In the genomic region with DNA sequence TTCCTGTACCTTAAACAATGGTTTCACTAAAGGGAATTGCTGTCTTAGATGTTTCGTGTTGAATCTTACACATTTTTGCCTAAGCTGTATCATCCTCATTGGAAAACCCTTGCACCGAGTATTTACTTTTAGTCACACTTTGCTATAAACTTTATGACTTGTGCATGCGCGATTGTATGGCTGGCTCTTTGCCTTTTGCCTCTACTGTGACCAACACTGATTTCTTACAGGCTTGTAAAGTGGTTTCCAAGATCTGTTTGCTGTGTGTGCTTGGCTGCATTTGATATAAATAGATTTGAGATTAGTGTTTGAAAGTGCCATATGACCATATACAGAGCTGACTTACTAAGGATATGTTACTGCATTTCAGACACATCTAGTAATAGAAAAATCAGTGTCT, we compare ENCODE assay signal across 1 cellular context.
A peak's percentile ranks its signal among the peaks of the same experiment; 100 is the strongest.
TF ChIP-seq lines count a peak whose summit lies in the region.

No MANE protein-coding gene starts in this region.

TF ChIP-seq in A549, 52 proteins besides CTCF, POLR2A, EP300 and RAD21 (continued from another document):
- TF ChIP-seq, protein P1, sequence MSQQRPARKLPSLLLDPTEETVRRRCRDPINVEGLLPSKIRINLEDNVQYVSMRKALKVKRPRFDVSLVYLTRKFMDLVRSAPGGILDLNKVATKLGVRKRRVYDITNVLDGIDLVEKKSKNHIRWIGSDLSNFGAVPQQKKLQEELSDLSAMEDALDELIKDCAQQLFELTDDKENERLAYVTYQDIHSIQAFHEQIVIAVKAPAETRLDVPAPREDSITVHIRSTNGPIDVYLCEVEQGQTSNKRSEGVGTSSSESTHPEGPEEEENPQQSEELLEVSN (IDR thresholded peaks at IDR 0.05; ENCODE audit: borderline replicate concordance, low read depth) = no peak
- TF ChIP-seq, protein P2, sequence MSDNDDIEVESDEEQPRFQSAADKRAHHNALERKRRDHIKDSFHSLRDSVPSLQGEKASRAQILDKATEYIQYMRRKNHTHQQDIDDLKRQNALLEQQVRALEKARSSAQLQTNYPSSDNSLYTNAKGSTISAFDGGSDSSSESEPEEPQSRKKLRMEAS (IDR thresholded peaks at IDR 0.05) = peak; percentile 47; the same call in 1 of the 2 replicates
- no peak for TF ChIP-seq SMC3 (IDR thresholded peaks at IDR 0.05)
- TF ChIP-seq CHD4 (IDR thresholded peaks at IDR 0.05; ENCODE audit: borderline replicate concordance) = no peak
- no peak for TF ChIP-seq KDM1A (IDR thresholded peaks at IDR 0.05; ENCODE audit: low read depth)
- TF ChIP-seq POLR2AphosphoS2 (conservative IDR thresholded peaks at IDR 0.05; ENCODE audit: low read length) = no peak
- no peak for TF ChIP-seq SREBF2 (IDR thresholded peaks at IDR 0.05)
- no peak for TF ChIP-seq CBX8 (IDR thresholded peaks at IDR 0.05)
- no peak for TF ChIP-seq FOXS1 (CRISPR knock-in tag; IDR thresholded peaks at IDR 0.05)
- TF ChIP-seq, protein P3, sequence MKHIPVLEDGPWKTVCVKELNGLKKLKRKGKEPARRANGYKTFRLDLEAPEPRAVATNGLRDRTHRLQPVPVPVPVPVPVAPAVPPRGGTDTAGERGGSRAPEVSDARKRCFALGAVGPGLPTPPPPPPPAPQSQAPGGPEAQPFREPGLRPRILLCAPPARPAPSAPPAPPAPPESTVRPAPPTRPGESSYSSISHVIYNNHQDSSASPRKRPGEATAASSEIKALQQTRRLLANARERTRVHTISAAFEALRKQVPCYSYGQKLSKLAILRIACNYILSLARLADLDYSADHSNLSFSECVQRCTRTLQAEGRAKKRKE (CRISPR knock-in tag; IDR thresholded peaks at IDR 0.05; ENCODE audit: low read depth) = no peak
- TF ChIP-seq JUN (IDR thresholded peaks at IDR 0.05) = no peak
- TF ChIP-seq, protein P4, sequence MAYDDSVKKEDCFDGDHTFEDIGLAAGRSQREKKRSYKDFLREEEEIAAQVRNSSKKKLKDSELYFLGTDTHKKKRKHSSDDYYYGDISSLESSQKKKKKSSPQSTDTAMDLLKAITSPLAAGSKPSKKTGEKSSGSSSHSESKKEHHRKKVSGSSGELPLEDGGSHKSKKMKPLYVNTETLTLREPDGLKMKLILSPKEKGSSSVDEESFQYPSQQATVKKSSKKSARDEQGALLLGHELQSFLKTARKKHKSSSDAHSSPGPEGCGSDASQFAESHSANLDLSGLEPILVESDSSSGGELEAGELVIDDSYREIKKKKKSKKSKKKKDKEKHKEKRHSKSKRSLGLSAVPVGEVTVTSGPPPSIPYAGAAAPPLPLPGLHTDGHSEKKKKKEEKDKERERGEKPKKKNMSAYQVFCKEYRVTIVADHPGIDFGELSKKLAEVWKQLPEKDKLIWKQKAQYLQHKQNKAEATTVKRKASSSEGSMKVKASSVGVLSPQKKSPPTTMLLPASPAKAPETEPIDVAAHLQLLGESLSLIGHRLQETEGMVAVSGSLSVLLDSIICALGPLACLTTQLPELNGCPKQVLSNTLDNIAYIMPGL (CRISPR knock-in tag; IDR thresholded peaks at IDR 0.05; ENCODE audit: borderline replicate concordance) = no peak
- TF ChIP-seq HOXB5 (CRISPR knock-in tag; IDR thresholded peaks at IDR 0.05) = no peak
- peak; percentile 52 for TF ChIP-seq FOSL2 (IDR thresholded peaks at IDR 0.05)
- TF ChIP-seq FOSL2 (CRISPR knock-in tag; IDR thresholded peaks at IDR 0.05) = peak; percentile 83
- peak; percentile 29 for TF ChIP-seq MAFK (IDR thresholded peaks at IDR 0.05; ENCODE audit: partially characterized antibody)
- TF ChIP-seq CEBPB (IDR thresholded peaks at IDR 0.05) = no peak
- TF ChIP-seq BHLHE40 (IDR thresholded peaks at IDR 0.05; ENCODE audit: low read depth, low read length) = no peak
- TF ChIP-seq HEYL (CRISPR knock-in tag; IDR thresholded peaks at IDR 0.05) = no peak
- TF ChIP-seq, protein P5, sequence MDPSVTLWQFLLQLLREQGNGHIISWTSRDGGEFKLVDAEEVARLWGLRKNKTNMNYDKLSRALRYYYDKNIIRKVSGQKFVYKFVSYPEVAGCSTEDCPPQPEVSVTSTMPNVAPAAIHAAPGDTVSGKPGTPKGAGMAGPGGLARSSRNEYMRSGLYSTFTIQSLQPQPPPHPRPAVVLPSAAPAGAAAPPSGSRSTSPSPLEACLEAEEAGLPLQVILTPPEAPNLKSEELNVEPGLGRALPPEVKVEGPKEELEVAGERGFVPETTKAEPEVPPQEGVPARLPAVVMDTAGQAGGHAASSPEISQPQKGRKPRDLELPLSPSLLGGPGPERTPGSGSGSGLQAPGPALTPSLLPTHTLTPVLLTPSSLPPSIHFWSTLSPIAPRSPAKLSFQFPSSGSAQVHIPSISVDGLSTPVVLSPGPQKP (IDR thresholded peaks at IDR 0.05; ENCODE audit: low read depth, low read length) = no peak
- no peak for TF ChIP-seq TP53 (CRISPR knock-in tag; IDR thresholded peaks at IDR 0.05)
- TF ChIP-seq ZC3H11A (IDR thresholded peaks at IDR 0.05) = no peak
- TF ChIP-seq ZSCAN20 (CRISPR knock-in tag; IDR thresholded peaks at IDR 0.05) = no peak
- no peak for TF ChIP-seq TFCP2L1 (CRISPR knock-in tag; IDR thresholded peaks at IDR 0.05)
- no peak for TF ChIP-seq RNF2 (IDR thresholded peaks at IDR 0.05; ENCODE audit: borderline replicate concordance, low read depth)
- no peak for TF ChIP-seq EHMT2 (IDR thresholded peaks at IDR 0.05; ENCODE audit: low read depth)
- TF ChIP-seq, protein P6, sequence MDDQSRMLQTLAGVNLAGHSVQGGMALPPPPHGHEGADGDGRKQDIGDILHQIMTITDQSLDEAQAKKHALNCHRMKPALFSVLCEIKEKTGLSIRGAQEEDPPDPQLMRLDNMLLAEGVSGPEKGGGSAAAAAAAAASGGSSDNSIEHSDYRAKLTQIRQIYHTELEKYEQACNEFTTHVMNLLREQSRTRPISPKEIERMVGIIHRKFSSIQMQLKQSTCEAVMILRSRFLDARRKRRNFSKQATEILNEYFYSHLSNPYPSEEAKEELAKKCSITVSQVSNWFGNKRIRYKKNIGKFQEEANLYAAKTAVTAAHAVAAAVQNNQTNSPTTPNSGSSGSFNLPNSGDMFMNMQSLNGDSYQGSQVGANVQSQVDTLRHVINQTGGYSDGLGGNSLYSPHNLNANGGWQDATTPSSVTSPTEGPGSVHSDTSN (IDR thresholded peaks at IDR 0.05) = no peak
- TF ChIP-seq, protein P7, sequence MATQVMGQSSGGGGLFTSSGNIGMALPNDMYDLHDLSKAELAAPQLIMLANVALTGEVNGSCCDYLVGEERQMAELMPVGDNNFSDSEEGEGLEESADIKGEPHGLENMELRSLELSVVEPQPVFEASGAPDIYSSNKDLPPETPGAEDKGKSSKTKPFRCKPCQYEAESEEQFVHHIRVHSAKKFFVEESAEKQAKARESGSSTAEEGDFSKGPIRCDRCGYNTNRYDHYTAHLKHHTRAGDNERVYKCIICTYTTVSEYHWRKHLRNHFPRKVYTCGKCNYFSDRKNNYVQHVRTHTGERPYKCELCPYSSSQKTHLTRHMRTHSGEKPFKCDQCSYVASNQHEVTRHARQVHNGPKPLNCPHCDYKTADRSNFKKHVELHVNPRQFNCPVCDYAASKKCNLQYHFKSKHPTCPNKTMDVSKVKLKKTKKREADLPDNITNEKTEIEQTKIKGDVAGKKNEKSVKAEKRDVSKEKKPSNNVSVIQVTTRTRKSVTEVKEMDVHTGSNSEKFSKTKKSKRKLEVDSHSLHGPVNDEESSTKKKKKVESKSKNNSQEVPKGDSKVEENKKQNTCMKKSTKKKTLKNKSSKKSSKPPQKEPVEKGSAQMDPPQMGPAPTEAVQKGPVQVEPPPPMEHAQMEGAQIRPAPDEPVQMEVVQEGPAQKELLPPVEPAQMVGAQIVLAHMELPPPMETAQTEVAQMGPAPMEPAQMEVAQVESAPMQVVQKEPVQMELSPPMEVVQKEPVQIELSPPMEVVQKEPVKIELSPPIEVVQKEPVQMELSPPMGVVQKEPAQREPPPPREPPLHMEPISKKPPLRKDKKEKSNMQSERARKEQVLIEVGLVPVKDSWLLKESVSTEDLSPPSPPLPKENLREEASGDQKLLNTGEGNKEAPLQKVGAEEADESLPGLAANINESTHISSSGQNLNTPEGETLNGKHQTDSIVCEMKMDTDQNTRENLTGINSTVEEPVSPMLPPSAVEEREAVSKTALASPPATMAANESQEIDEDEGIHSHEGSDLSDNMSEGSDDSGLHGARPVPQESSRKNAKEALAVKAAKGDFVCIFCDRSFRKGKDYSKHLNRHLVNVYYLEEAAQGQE (IDR thresholded peaks at IDR 0.05) = no peak
- no peak for TF ChIP-seq ESRRA (IDR thresholded peaks at IDR 0.05; ENCODE audit: borderline replicate concordance, low read length)
- TF ChIP-seq NR3C1 (IDR thresholded peaks at IDR 0.05) = no peak
- no peak for TF ChIP-seq RFX5 (IDR thresholded peaks at IDR 0.05)
- no peak for TF ChIP-seq KDM5A (IDR thresholded peaks at IDR 0.05)
- TF ChIP-seq EHF (CRISPR knock-in tag; IDR thresholded peaks at IDR 0.05) = no peak
- TF ChIP-seq MAZ (IDR thresholded peaks at IDR 0.05; ENCODE audit: borderline replicate concordance, low read depth, low read length) = no peak
- no peak for TF ChIP-seq HOXA7 (CRISPR knock-in tag; IDR thresholded peaks at IDR 0.05)
- TF ChIP-seq FOSB (CRISPR knock-in tag; IDR thresholded peaks at IDR 0.05) = no peak
- TF ChIP-seq ZNF302 (CRISPR knock-in tag; IDR thresholded peaks at IDR 0.05) = no peak
- 0 out of 2 replicates have a peak, but pooled peaks have one; percentile 49 for TF ChIP-seq HOXB13 (CRISPR knock-in tag; IDR thresholded peaks at IDR 0.05; ENCODE audit: low read depth)
- TF ChIP-seq GATA3 (IDR thresholded peaks at IDR 0.05; ENCODE audit: borderline replicate concordance) = peak; percentile 39; the same call in 1 of the 2 replicates
- TF ChIP-seq CBX2 (IDR thresholded peaks at IDR 0.05; ENCODE audit: borderline replicate concordance, low read depth) = no peak
- no peak for TF ChIP-seq MYC (IDR thresholded peaks at IDR 0.05; ENCODE audit: borderline replicate concordance, low read length)
- TF ChIP-seq RARB (CRISPR knock-in tag; IDR thresholded peaks at IDR 0.05) = no peak
- TF ChIP-seq JUNB (IDR thresholded peaks at IDR 0.05) = peak; percentile 63
